Comparison of ENCODE assay signal across 1 cellular context in the genomic region with DNA sequence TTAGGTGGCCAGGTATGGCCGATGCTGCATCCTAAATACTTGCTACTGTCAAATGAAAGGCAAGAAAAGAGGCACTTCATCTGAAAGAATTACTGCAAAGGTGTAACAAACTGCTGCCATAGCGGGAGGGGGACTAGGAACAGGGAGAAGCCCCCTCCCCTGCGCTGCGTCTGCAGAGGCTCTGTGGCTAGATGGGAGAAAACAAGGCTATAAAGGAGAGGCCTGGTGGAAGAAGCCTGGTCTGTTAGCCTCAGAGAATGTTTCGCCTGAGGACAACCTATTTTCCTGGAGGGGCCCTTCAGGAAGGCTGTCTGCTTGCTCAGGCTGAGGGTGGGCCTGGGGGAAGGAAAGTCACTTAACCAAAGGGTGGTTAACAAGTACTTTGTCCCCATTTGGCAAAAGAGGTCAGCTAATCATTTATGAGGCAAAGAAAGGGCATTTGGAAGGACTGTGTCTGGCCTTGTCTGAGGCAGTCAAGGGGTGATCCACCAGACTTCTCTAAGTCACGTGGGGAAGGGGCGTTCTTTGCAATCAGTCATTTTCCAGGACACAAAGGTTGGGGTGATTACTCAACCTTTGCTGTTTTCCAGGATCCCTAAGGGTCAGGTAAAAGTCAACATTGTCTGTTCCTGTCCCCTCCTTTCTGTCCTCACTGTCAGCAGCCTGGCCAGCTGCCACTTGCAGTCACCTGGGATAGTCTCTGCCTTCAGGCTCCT.
TF ChIP-seq lines count a peak whose summit lies in the region.

No MANE protein-coding gene starts in this region.

TF ChIP-seq in HepG2, 621 proteins besides CTCF, POLR2A, EP300 and RAD21 (continued from another document and continues in another):
- TF ChIP-seq, protein P1, sequence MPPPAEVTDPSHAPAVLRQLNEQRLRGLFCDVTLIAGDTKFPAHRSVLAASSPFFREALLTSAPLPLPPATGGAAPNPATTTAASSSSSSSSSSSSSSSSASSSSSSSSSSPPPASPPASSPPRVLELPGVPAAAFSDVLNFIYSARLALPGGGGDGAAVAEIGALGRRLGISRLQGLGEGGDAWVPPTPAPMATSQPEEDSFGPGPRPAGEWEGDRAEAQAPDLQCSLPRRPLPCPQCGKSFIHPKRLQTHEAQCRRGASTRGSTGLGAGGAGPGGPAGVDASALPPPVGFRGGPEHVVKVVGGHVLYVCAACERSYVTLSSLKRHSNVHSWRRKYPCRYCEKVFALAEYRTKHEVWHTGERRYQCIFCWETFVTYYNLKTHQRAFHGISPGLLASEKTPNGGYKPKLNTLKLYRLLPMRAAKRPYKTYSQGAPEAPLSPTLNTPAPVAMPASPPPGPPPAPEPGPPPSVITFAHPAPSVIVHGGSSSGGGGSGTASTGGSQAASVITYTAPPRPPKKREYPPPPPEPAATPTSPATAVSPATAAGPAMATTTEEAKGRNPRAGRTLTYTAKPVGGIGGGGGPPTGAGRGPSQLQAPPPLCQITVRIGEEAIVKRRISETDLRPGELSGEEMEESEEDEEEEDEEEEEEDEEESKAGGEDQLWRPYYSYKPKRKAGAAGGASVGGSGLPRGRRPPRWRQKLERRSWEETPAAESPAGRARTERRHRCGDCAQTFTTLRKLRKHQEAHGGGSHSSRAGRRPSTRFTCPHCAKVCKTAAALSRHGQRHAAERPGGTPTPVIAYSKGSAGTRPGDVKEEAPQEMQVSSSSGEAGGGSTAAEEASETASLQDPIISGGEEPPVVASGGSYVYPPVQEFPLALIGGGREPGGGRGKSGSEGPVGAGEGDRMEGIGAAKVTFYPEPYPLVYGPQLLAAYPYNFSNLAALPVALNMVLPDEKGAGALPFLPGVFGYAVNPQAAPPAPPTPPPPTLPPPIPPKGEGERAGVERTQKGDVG (CRISPR knock-in tag; IDR thresholded peaks at IDR 0.05; ENCODE audit: borderline replicate concordance), result no peak
- TF ChIP-seq ZIK1 (CRISPR knock-in tag; IDR thresholded peaks at IDR 0.05; ENCODE audit: borderline replicate concordance, low read depth), result no peak
- no peak for TF ChIP-seq KDM2A (CRISPR knock-in tag; IDR thresholded peaks at IDR 0.05; ENCODE audit: borderline replicate concordance, low read depth)
- no peak for TF ChIP-seq TBL1XR1 (IDR thresholded peaks at IDR 0.05; ENCODE audit: borderline replicate concordance, low read length, partially characterized antibody)
- TF ChIP-seq RFXANK (CRISPR knock-in tag; IDR thresholded peaks at IDR 0.05), result no peak
- TF ChIP-seq, protein P2, sequence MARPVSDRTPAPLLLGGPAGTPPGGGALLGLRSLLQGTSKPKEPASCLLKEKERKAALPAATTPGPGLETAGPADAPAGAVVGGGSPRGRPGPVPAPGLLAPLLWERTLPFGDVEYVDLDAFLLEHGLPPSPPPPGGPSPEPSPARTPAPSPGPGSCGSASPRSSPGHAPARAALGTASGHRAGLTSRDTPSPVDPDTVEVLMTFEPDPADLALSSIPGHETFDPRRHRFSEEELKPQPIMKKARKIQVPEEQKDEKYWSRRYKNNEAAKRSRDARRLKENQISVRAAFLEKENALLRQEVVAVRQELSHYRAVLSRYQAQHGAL (CRISPR knock-in tag; IDR thresholded peaks at IDR 0.05; ENCODE audit: not compliant biosample characterization), result no peak
- no peak for TF ChIP-seq SOX6 (IDR thresholded peaks at IDR 0.05)
- TF ChIP-seq SOX6 (CRISPR knock-in tag; IDR thresholded peaks at IDR 0.05), result peak; percentile 86
- no peak for TF ChIP-seq ZNF746 (CRISPR knock-in tag; IDR thresholded peaks at IDR 0.05)
- TF ChIP-seq ZNF709 (CRISPR knock-in tag; IDR thresholded peaks at IDR 0.05), result no peak
- TF ChIP-seq ZNF543 (CRISPR knock-in tag; IDR thresholded peaks at IDR 0.05), result no peak
- no peak for TF ChIP-seq MATR3 (CRISPR knock-in tag; IDR thresholded peaks at IDR 0.05)
- no peak for TF ChIP-seq NFE2L1 (CRISPR knock-in tag; IDR thresholded peaks at IDR 0.05; ENCODE audit: borderline replicate concordance)
- TF ChIP-seq ZNF160 (CRISPR knock-in tag; IDR thresholded peaks at IDR 0.05), result no peak
- peak; percentile 54; the same call in 1 of the 2 replicates for TF ChIP-seq NR2C2 (CRISPR knock-in tag; IDR thresholded peaks at IDR 0.05; ENCODE audit: borderline replicate concordance)
- peak; percentile 66 for TF ChIP-seq GATAD2A (CRISPR knock-in tag; IDR thresholded peaks at IDR 0.05)
- TF ChIP-seq, protein P3, sequence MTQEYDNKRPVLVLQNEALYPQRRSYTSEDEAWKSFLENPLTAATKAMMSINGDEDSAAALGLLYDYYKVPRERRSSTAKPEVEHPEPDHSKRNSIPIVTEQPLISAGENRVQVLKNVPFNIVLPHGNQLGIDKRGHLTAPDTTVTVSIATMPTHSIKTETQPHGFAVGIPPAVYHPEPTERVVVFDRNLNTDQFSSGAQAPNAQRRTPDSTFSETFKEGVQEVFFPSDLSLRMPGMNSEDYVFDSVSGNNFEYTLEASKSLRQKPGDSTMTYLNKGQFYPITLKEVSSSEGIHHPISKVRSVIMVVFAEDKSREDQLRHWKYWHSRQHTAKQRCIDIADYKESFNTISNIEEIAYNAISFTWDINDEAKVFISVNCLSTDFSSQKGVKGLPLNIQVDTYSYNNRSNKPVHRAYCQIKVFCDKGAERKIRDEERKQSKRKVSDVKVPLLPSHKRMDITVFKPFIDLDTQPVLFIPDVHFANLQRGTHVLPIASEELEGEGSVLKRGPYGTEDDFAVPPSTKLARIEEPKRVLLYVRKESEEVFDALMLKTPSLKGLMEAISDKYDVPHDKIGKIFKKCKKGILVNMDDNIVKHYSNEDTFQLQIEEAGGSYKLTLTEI (CRISPR knock-in tag; conservative IDR thresholded peaks at IDR 0.05), result no peak
- TF ChIP-seq ZNF879 (CRISPR knock-in tag; IDR thresholded peaks at IDR 0.05), result no peak
- no peak for TF ChIP-seq AGO1 (IDR thresholded peaks at IDR 0.05; ENCODE audit: low read depth, low read length, poor library complexity, severe bottlenecking)
- no peak for TF ChIP-seq SP2 (CRISPR knock-in tag; IDR thresholded peaks at IDR 0.05)
- TF ChIP-seq CEBPG (CRISPR knock-in tag; IDR thresholded peaks at IDR 0.05), result peak; percentile 91
- peak; percentile 83 for TF ChIP-seq HNF4A (CRISPR knock-in tag; IDR thresholded peaks at IDR 0.05)
- no peak for TF ChIP-seq ZNF33B (CRISPR knock-in tag; IDR thresholded peaks at IDR 0.05)
- no peak for TF ChIP-seq ZFP41 (CRISPR knock-in tag; IDR thresholded peaks at IDR 0.05; ENCODE audit: borderline replicate concordance)
- TF ChIP-seq ZNF138 (CRISPR knock-in tag; IDR thresholded peaks at IDR 0.05; ENCODE audit: low read depth), result no peak
- TF ChIP-seq, protein P4, sequence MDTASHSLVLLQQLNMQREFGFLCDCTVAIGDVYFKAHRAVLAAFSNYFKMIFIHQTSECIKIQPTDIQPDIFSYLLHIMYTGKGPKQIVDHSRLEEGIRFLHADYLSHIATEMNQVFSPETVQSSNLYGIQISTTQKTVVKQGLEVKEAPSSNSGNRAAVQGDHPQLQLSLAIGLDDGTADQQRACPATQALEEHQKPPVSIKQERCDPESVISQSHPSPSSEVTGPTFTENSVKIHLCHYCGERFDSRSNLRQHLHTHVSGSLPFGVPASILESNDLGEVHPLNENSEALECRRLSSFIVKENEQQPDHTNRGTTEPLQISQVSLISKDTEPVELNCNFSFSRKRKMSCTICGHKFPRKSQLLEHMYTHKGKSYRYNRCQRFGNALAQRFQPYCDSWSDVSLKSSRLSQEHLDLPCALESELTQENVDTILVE (CRISPR knock-in tag; IDR thresholded peaks at IDR 0.05), result no peak
- no peak for TF ChIP-seq FOSL1 (CRISPR knock-in tag; IDR thresholded peaks at IDR 0.05; ENCODE audit: borderline replicate concordance)
- no peak for TF ChIP-seq PAWR (CRISPR knock-in tag; IDR thresholded peaks at IDR 0.05; ENCODE audit: borderline replicate concordance)
- no peak for TF ChIP-seq ZNF530 (CRISPR knock-in tag; IDR thresholded peaks at IDR 0.05; ENCODE audit: low read depth)
- TF ChIP-seq NCOR1 (IDR thresholded peaks at IDR 0.05; ENCODE audit: borderline replicate concordance, low read length), result peak; percentile 78
- no peak for TF ChIP-seq ZNF83 (CRISPR knock-in tag; IDR thresholded peaks at IDR 0.05; ENCODE audit: borderline replicate concordance)
- no peak for TF ChIP-seq CBX2 (IDR thresholded peaks at IDR 0.05; ENCODE audit: low read depth, low read length)
- no peak for TF ChIP-seq CBX2 (CRISPR knock-in tag; IDR thresholded peaks at IDR 0.05; ENCODE audit: low read depth)
- no peak for TF ChIP-seq KDM1A (CRISPR knock-in tag; IDR thresholded peaks at IDR 0.05)
- TF ChIP-seq NFYC (CRISPR knock-in tag; IDR thresholded peaks at IDR 0.05), result no peak
- TF ChIP-seq JUND (CRISPR knock-in tag; IDR thresholded peaks at IDR 0.05), result no peak
- TF ChIP-seq, protein P5, sequence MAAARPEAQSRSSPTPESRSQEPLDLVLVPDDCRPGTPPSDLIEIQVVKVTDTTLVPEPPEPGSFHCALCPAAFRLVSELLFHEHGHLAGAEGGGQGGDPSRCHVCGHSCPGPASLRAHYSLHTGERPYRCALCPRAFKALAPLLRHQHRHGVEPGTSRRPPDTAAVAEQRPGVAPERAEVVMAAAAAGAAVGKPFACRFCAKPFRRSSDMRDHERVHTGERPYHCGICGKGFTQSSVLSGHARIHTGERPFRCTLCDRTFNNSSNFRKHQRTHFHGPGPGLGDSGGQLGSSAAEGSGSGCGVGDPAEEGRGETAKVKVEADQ (CRISPR knock-in tag; IDR thresholded peaks at IDR 0.05; ENCODE audit: borderline replicate concordance), result 0 out of 2 replicates have a peak, but pooled peaks have one; percentile 52
- TF ChIP-seq PCBP1 (IDR thresholded peaks at IDR 0.05; ENCODE audit: borderline replicate concordance, low read depth, low read length), result no peak
- 0 out of 2 replicates have a peak, but pooled peaks have one; percentile 18 for TF ChIP-seq GATAD1 (CRISPR knock-in tag; IDR thresholded peaks at IDR 0.05)
- TF ChIP-seq MZF1 (CRISPR knock-in tag; IDR thresholded peaks at IDR 0.05; ENCODE audit: borderline replicate concordance), result no peak
- TF ChIP-seq SCMH1 (CRISPR knock-in tag; IDR thresholded peaks at IDR 0.05; ENCODE audit: borderline replicate concordance), result no peak
- no peak for TF ChIP-seq ZSCAN25 (CRISPR knock-in tag; IDR thresholded peaks at IDR 0.05)
- TF ChIP-seq XRCC5 (optimal IDR thresholded peaks at IDR 0.05; ENCODE audit: low read length), result no peak
- no peak for TF ChIP-seq SYNCRIP (IDR thresholded peaks at IDR 0.05; ENCODE audit: insufficient read depth, low read depth, low read length)
- TF ChIP-seq CENPT (CRISPR knock-in tag; IDR thresholded peaks at IDR 0.05; ENCODE audit: low read depth), result no peak
- no peak for TF ChIP-seq ZNF430 (CRISPR knock-in tag; IDR thresholded peaks at IDR 0.05)
- no peak for TF ChIP-seq ZNF607 (CRISPR knock-in tag; IDR thresholded peaks at IDR 0.05; ENCODE audit: borderline replicate concordance)
- TF ChIP-seq PCBP2 (optimal IDR thresholded peaks at IDR 0.05; ENCODE audit: low read depth, low read length, poor library complexity, severe bottlenecking), result no peak
- no peak for TF ChIP-seq MYNN (CRISPR knock-in tag; IDR thresholded peaks at IDR 0.05; ENCODE audit: low read depth)
- TF ChIP-seq KLF6 (CRISPR knock-in tag; IDR thresholded peaks at IDR 0.05), result no peak
- no peak for TF ChIP-seq HOXA9 (CRISPR knock-in tag; IDR thresholded peaks at IDR 0.05; ENCODE audit: borderline replicate concordance)
- TF ChIP-seq TOPORS (CRISPR knock-in tag; IDR thresholded peaks at IDR 0.05), result no peak
- no peak for TF ChIP-seq ZC3H13 (CRISPR knock-in tag; IDR thresholded peaks at IDR 0.05)
- TF ChIP-seq MAFF (IDR thresholded peaks at IDR 0.05; ENCODE audit: low read depth, low read length), result no peak
- TF ChIP-seq ZNF749 (CRISPR knock-in tag; IDR thresholded peaks at IDR 0.05; ENCODE audit: borderline replicate concordance), result no peak
- TF ChIP-seq CC2D1A (CRISPR knock-in tag; IDR thresholded peaks at IDR 0.05), result no peak
- TF ChIP-seq ZNF674 (CRISPR knock-in tag; IDR thresholded peaks at IDR 0.05; ENCODE audit: low read depth), result no peak
- TF ChIP-seq REL (CRISPR knock-in tag; conservative IDR thresholded peaks at IDR 0.05), result no peak
- no peak for TF ChIP-seq CAMTA2 (CRISPR knock-in tag; IDR thresholded peaks at IDR 0.05; ENCODE audit: borderline replicate concordance)
- TF ChIP-seq, protein P6, sequence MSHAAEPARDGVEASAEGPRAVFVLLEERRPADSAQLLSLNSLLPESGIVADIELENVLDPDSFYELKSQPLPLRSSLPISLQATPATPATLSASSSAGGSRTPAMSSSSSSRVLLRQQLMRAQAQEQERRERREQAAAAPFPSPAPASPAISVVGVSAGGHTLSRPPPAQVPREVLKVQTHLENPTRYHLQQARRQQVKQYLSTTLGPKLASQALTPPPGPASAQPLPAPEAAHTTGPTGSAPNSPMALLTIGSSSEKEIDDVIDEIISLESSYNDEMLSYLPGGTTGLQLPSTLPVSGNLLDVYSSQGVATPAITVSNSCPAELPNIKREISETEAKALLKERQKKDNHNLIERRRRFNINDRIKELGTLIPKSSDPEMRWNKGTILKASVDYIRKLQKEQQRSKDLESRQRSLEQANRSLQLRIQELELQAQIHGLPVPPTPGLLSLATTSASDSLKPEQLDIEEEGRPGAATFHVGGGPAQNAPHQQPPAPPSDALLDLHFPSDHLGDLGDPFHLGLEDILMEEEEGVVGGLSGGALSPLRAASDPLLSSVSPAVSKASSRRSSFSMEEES (CRISPR knock-in tag; IDR thresholded peaks at IDR 0.05), result peak; percentile 64; the same call in 1 of the 2 replicates
- TF ChIP-seq ZNF326 (CRISPR knock-in tag; IDR thresholded peaks at IDR 0.05; ENCODE audit: borderline replicate concordance), result no peak
- TF ChIP-seq GZF1 (CRISPR knock-in tag; IDR thresholded peaks at IDR 0.05), result no peak
- peak; percentile 64; the same call in 1 of the 2 replicates for TF ChIP-seq SOX5 (CRISPR knock-in tag; IDR thresholded peaks at IDR 0.05; ENCODE audit: borderline replicate concordance)
- TF ChIP-seq, protein P7, sequence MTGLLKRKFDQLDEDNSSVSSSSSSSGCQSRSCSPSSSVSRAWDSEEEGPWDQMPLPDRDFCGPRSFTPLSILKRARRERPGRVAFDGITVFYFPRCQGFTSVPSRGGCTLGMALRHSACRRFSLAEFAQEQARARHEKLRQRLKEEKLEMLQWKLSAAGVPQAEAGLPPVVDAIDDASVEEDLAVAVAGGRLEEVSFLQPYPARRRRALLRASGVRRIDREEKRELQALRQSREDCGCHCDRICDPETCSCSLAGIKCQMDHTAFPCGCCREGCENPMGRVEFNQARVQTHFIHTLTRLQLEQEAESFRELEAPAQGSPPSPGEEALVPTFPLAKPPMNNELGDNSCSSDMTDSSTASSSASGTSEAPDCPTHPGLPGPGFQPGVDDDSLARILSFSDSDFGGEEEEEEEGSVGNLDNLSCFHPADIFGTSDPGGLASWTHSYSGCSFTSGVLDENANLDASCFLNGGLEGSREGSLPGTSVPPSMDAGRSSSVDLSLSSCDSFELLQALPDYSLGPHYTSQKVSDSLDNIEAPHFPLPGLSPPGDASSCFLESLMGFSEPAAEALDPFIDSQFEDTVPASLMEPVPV (CRISPR knock-in tag; IDR thresholded peaks at IDR 0.05), result no peak
- TF ChIP-seq KDM4B (CRISPR knock-in tag; IDR thresholded peaks at IDR 0.05), result no peak
- peak; percentile 86 for TF ChIP-seq CEBPB (IDR thresholded peaks at IDR 0.05; ENCODE audit: borderline replicate concordance, low read depth, low read length)
- no peak for TF ChIP-seq ZFP36L1 (CRISPR knock-in tag; IDR thresholded peaks at IDR 0.05)
- peak; percentile 98 for TF ChIP-seq BCL6 (CRISPR knock-in tag; IDR thresholded peaks at IDR 0.05)
- TF ChIP-seq SKI (IDR thresholded peaks at IDR 0.05; ENCODE audit: partially characterized antibody), result peak; percentile 84
- peak; percentile 45 to 53; a peak in 2 of 4 replicates for TF ChIP-seq NR2F1 (CRISPR knock-in tag; IDR thresholded peaks at IDR 0.05)
- TF ChIP-seq RFX5 (IDR thresholded peaks at IDR 0.05; ENCODE audit: low read depth, low read length), result no peak
- TF ChIP-seq MAF1 (CRISPR knock-in tag; IDR thresholded peaks at IDR 0.05; ENCODE audit: borderline replicate concordance), result no peak
